ENCODE assay signal across 21 cellular contexts in the genomic region with DNA sequence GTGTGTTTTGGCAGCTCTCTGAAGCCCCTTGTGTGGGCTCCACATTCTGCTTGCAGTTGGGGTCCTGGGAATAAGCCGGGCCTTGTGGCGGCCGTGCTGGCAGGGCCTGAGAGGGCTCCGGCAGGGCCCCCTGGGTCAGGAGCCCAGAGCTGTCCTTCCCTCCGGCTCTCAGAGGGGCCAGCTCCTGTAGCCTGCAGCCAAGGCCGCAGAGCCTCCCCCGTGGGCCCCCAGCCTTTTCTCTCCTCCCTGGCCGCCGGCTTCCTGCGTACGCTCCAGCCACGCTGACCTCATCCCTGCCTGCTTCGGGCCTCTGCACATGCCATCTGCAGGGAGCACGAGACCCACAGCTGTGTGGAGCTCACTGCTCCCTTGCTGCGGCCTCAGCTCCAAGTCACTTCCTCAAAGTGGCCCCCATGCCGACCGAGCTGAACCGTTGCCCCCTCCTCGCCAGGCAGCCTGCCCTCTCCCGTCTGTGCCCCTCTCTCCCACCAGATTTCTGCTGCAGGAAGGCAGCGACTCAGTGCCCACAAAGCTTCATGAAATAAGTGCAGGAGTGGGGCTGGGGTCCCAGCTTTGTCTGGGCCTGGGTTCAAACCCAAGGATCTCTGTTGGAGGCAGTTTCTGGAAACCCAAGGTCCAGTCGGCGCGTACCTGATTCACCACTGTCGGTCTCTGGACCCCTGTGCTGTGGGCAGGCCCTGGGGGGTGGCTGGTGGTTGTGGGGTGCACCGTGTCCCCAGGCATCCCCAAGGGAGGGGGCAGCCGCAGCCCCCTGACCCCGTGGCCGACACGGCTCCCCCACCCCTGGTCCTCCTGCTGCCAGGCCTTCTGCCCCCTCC. TPM values are rescaled to one million over a fixed set of nuclear protein-coding genes. Genes with fewer than 3 reads are reported as not detected.
DNase-seq lines count a peak whose midpoint lies in the region; ATAC-seq, FAIRE-seq and TF ChIP-seq lines count a peak whose summit lies in the region.
"Had no signal": no experiment of that assay in that cellular context is flagged by ENCODE, and none has a peak within 500 bp of the region (broad histone marks: within the 10 kb centered on the region; RNA-seq: fewer than 3 reads in every experiment).

No MANE protein-coding gene starts in this region.

- in situ Hi-C loops in HepG2 (cut with HindIII; ENCODE audit: extremely low pct_ligation_motif_present, low pct_unique_long_range_greater_than_20kb), result no loop called here

- intact Hi-C loops in HepG2 (cut with micrococcal nuclease; ENCODE audit: unreplicated experiment), result no loop called here
- intact Hi-C loops in OCI-LY7 (cut with micrococcal nuclease; ENCODE audit: unreplicated experiment), result no loop called here
- intact Hi-C loops in Calu3 (cut with micrococcal nuclease; ENCODE audit: unreplicated experiment), result no loop called here

- H2AFZ ChIP-seq in SK-N-SH (ENCODE audit: low read depth) (no peak overlapping the region), HepG2 (ENCODE audit: low read length) (no peak overlapping the region), OCI-LY7 (ENCODE audit: low read length) (no peak overlapping the region)

- TF ChIP-seq RAD21 in SK-N-SH (IDR thresholded peaks at IDR 0.05; ENCODE audit: low read length), result no peak
- no peak for TF ChIP-seq RAD21 in HepG2 (CRISPR knock-in tag; IDR thresholded peaks at IDR 0.05)

- TF ChIP-seq POLR2A in HepG2 (IDR thresholded peaks at IDR 0.05; ENCODE audit: insufficient read depth in 1 of 2, low read depth in 2 of 2, low read length in 2 of 2), result no peak

- no peaks in the 10 kb centered on the region for H3K4me1 ChIP-seq in SK-N-SH (ENCODE audit: control insufficient read depth in 1 of 2, insufficient read depth in 2 of 2, low read depth in 1 of 2, low read length in 1 of 2)
- H3K4me1 ChIP-seq in HepG2 (ENCODE audit: insufficient read depth, low read length), result no peaks in the 10 kb centered on the region
- no peaks in the 10 kb centered on the region for H3K4me1 ChIP-seq in OCI-LY7 (ENCODE audit: insufficient read depth, low read length, poor library complexity, severe bottlenecking)
- H3K4me1 ChIP-seq: adrenal gland, right lobe of liver had no signal

- no peak overlapping the region for H3K27ac Mint-ChIP-seq in type B pancreatic cell
- H3K27ac Mint-ChIP-seq in Calu3 (ENCODE audit: unreplicated experiment), result no peak overlapping the region
- H3K27ac Mint-ChIP-seq in activated T-cell treated with anti-CD3 and anti-CD28 coated beads, Interleukin-2, amount 50 U/mL, for 72 hours, result no peak overlapping the region
- H3K27ac Mint-ChIP-seq: IgD-negative memory B cell had no signal

- H3K9ac ChIP-seq in SK-N-SH (no peak overlapping the region), HepG2 (ENCODE audit: insufficient read depth, low read depth, low read length) (no peak overlapping the region)

- BruUV-seq in HepG2 (replicated peaks; lab: Mats Ljungman, UMichigan), result no TSS peak
- BruUV-seq in OCI-LY7 (replicated peaks; lab: Mats Ljungman, UMichigan), result no TSS peak
- no TSS peak for BruUV-seq in Calu3 (replicated peaks; lab: Mats Ljungman, UMichigan)

- H3K4me3 Mint-ChIP-seq in type B pancreatic cell, result no peak overlapping the region
- H3K4me3 Mint-ChIP-seq in Calu3 (ENCODE audit: low read depth, unreplicated experiment), result no peak overlapping the region
- H3K4me3 Mint-ChIP-seq in activated T-cell treated with anti-CD3 and anti-CD28 coated beads, Interleukin-2, amount 50 U/mL, for 72 hours, result no peak overlapping the region
- H3K4me3 Mint-ChIP-seq: IgD-negative memory B cell had no signal

- WGBS in SK-N-SH (ENCODE audit: low lambda C conversion rate), result 43% methylated on average over 4 of the region's 30 CpGs
- WGBS in HepG2 (ENCODE audit: low lambda C conversion rate), result 47% methylated on average over 9 of the region's 30 CpGs

- H4K20me1 ChIP-seq in SK-N-SH (ENCODE audit: insufficient read depth) (no peaks in the 10 kb centered on the region), HepG2 (ENCODE audit: insufficient read depth, low read length) (no peaks in the 10 kb centered on the region), OCI-LY7 (ENCODE audit: insufficient read depth, low read length) (no peaks in the 10 kb centered on the region)

- peaks cover 16% of the 10 kb centered on the region for H3K4me1 Mint-ChIP-seq in type B pancreatic cell (ENCODE audit: unreplicated experiment)
- no peaks in the 10 kb centered on the region for H3K4me1 Mint-ChIP-seq in Calu3 (ENCODE audit: low read depth, unreplicated experiment)
- H3K4me1 Mint-ChIP-seq in activated T-cell treated with anti-CD3 and anti-CD28 coated beads, Interleukin-2, amount 50 U/mL, for 72 hours (ENCODE audit: low read depth), result no peaks in the 10 kb centered on the region
- H3K4me1 Mint-ChIP-seq: IgD-negative memory B cell had no signal

- peaks cover 11% of the 10 kb centered on the region for H3K9me3 Mint-ChIP-seq in type B pancreatic cell
- H3K9me3 Mint-ChIP-seq in Calu3 (ENCODE audit: low read depth, unreplicated experiment), result peaks cover 11% of the 10 kb centered on the region
- H3K9me3 Mint-ChIP-seq in activated T-cell treated with anti-CD3 and anti-CD28 coated beads, Interleukin-2, amount 50 U/mL, for 72 hours, result peaks cover 10% of the 10 kb centered on the region in 2 donors

- H3F3A ChIP-seq in SK-N-SH (replicated peaks; ENCODE audit: insufficient read depth), result no peaks in the 10 kb centered on the region

- POLR2A ChIA-PET in SK-N-SH (lab: Yijun Ruan, JAX) (no interaction called here), HepG2 (lab: Yijun Ruan, JAX) (no interaction called here), OCI-LY7 (lab: Charles Lee) (interaction anchor here (0.6 kb wide), 1 partner anchor 1318 kb away, joined by 3 read pairs; no protein-coding TSS in a partner anchor)

- no peaks in the 10 kb centered on the region for H3K36me3 Mint-ChIP-seq in type B pancreatic cell
- H3K36me3 Mint-ChIP-seq in Calu3 (ENCODE audit: insufficient read depth, unreplicated experiment), result no peaks in the 10 kb centered on the region
- peaks cover 0 to 10% of the 10 kb centered on the region in 2 donors for H3K36me3 Mint-ChIP-seq in activated T-cell treated with anti-CD3 and anti-CD28 coated beads, Interleukin-2, amount 50 U/mL, for 72 hours (ENCODE audit: insufficient read depth in 2 of 2)
- H3K36me3 Mint-ChIP-seq: IgD-negative memory B cell had no signal

- TF ChIP-seq EP300 in SK-N-SH (IDR thresholded peaks at IDR 0.05; ENCODE audit: borderline replicate concordance in 1 of 2, low read depth in 1 of 2, low read length in 1 of 2) (no peak), HepG2 (IDR thresholded peaks at IDR 0.05; ENCODE audit: low read depth in 2 of 2, low read length in 2 of 2) (no peak), HepG2 (CRISPR knock-in tag; IDR thresholded peaks at IDR 0.05; ENCODE audit: borderline replicate concordance) (no peak)

- no peak overlapping the region for H3K4me2 ChIP-seq in SK-N-SH
- H3K4me2 ChIP-seq in HepG2 (ENCODE audit: low read depth, low read length), result no peak overlapping the region
- no peak overlapping the region for H3K4me2 ChIP-seq in OCI-LY7 (ENCODE audit: low read length)

- TF ChIP-seq CTCF in SK-N-SH (IDR thresholded peaks at IDR 0.05), result no peak
- TF ChIP-seq CTCF in coronary artery (IDR thresholded peaks at IDR 0.05), result no peak
- TF ChIP-seq CTCF in HepG2 (CRISPR knock-in tag; IDR thresholded peaks at IDR 0.05), result no peak
- TF ChIP-seq CTCF in type B pancreatic cell (conservative IDR thresholded peaks at IDR 0.05), result no peak
- no peak for TF ChIP-seq CTCF in OCI-LY7 (conservative IDR thresholded peaks at IDR 0.05; ENCODE audit: low read length)
- no peak for TF ChIP-seq CTCF in Calu3 (IDR thresholded peaks at IDR 0.05; ENCODE audit: unreplicated experiment)

- no peak overlapping the region for H3K4me3 ChIP-seq in SK-N-SH (ENCODE audit: low read depth in 2 of 2, low read length in 1 of 2)
- H3K4me3 ChIP-seq in coronary artery, result no peak overlapping the region
- no peak overlapping the region for H3K4me3 ChIP-seq in HepG2 (replicated peaks in 1 of 3; ENCODE audit: insufficient read depth in 1 of 3, low read depth in 2 of 3, low read length in 3 of 3)
- H3K4me3 ChIP-seq in OCI-LY7 (ENCODE audit: low read depth, low read length, poor library complexity, severe bottlenecking), result no peak overlapping the region
- H3K4me3 ChIP-seq: adrenal gland, mucosa of descending colon, right lobe of liver, SK-N-MC had no signal

- no peaks in the 10 kb centered on the region for H3K79me2 ChIP-seq in SK-N-SH (ENCODE audit: insufficient read depth)
- H3K79me2 ChIP-seq in HepG2 (ENCODE audit: insufficient read depth, low read length), result no peaks in the 10 kb centered on the region
- no peaks in the 10 kb centered on the region for H3K79me2 ChIP-seq in OCI-LY7 (ENCODE audit: insufficient read depth, low read depth, low read length)

- FAIRE-seq in HepG2 (lab: Jason Lieb, UNC), result no peak
- FAIRE-seq: GM12891 had no signal

- ATAC-seq in SK-N-SH treated with all-trans-retinoic acid at 6 μM for 48 hours (no peak; the same call in 2 of the 3 replicates), HepG2 (peak; percentile 25; the same call in 2 of the 3 replicates)
- no peak for ATAC-seq in activated T-cell treated with anti-CD3 and anti-CD28 coated beads, Interleukin-2, amount 50 U/mL, for 72 hours (replicated peaks in 1 of 2)
- ATAC-seq: mucosa of descending colon, right lobe of liver had no signal

- H3K36me3 ChIP-seq in SK-N-SH (replicated peaks in 1 of 2; ENCODE audit: control insufficient read depth in 1 of 2, insufficient read depth in 2 of 2, low read length in 1 of 2) (no peaks in the 10 kb centered on the region), HepG2 (replicated peaks in 1 of 2; ENCODE audit: control insufficient read depth in 1 of 2, insufficient read depth in 2 of 2, low read length in 2 of 2) (no peaks in the 10 kb centered on the region), OCI-LY7 (ENCODE audit: insufficient read depth, low read length) (no peaks in the 10 kb centered on the region)
- H3K36me3 ChIP-seq: adrenal gland, right lobe of liver had no signal

- H3K27me3 Mint-ChIP-seq in type B pancreatic cell (peaks cover 30% of the 10 kb centered on the region), Calu3 (ENCODE audit: unreplicated experiment) (peaks cover 66% of the 10 kb centered on the region)
- H3K27me3 Mint-ChIP-seq in activated T-cell treated with anti-CD3 and anti-CD28 coated beads, Interleukin-2, amount 50 U/mL, for 72 hours (ENCODE audit: low read depth), result peaks cover 16% of the 10 kb centered on the region

- H3K27me3 ChIP-seq in SK-N-SH (ENCODE audit: insufficient read depth), result peaks cover 52% of the 10 kb centered on the region
- peaks cover 18 to 72% of the 10 kb centered on the region in 2 experiments; a peak in 4 of 5 replicates for H3K27me3 ChIP-seq in HepG2 (ENCODE audit: control insufficient read depth in 1 of 2, insufficient read depth in 2 of 2, low read length in 2 of 2)
- H3K27me3 ChIP-seq: right lobe of liver had no signal

- H3K9me2 ChIP-seq in SK-N-SH, result no peaks in the 10 kb centered on the region
- H3K9me2 ChIP-seq in OCI-LY7 (ENCODE audit: insufficient read depth, low read length), result no peaks in the 10 kb centered on the region

- peak; percentile 33 for DNase-seq in SK-N-SH
- DNase-seq in coronary artery (ENCODE audit: low spot score), result peak; percentile 69
- DNase-seq in HepG2 (ENCODE audit: low spot score), result no peak
- DNase-seq in type B pancreatic cell (ENCODE audit: extremely low spot score, unreplicated experiment), result peak; percentile 67
- DNase-seq in OCI-LY7 (ENCODE audit: low spot score), result no peak
- no peak for DNase-seq in Calu3
- no peak for DNase-seq in activated T-cell treated with anti-CD3 and anti-CD28 coated beads, Interleukin-2, amount 50 U/mL, for 72 hours
- DNase-seq: effector CD4-positive, alpha-beta T cell; hypothalamus; NCI-H1694 treated with DMSO at 0.1 percent for 48 hours; NCI-H82 had no signal

- CTCF ChIA-PET in SK-N-SH (lab: Yijun Ruan, JAX), result no interaction called here
- CTCF ChIA-PET in HepG2 (lab: Yijun Ruan, JAX; ENCODE audit: low intra/inter-chr PET ratio, low total read pairs), result no interaction called here
- CTCF ChIA-PET in OCI-LY7 (lab: Charles Lee; ENCODE audit: unreplicated experiment), result no interaction called here
- CTCF ChIA-PET in Calu3 (lab: Charles Lee), result no interaction called here

- no peak overlapping the region for H3K27ac ChIP-seq in SK-N-SH (ENCODE audit: low read depth in 2 of 2, low read length in 1 of 2)
- no peak overlapping the region for H3K27ac ChIP-seq in coronary artery
- H3K27ac ChIP-seq in HepG2 (ENCODE audit: extremely low read length, insufficient read depth, low read length), result no peak overlapping the region
- no peak overlapping the region for H3K27ac ChIP-seq in OCI-LY7 (ENCODE audit: low read depth, low read length, poor library complexity, severe bottlenecking)
- H3K27ac ChIP-seq: 22Rv1, adrenal gland, right lobe of liver, SK-N-MC, VCaP had no signal

- no peaks in the 10 kb centered on the region for H3K9me3 ChIP-seq in SK-N-SH
- H3K9me3 ChIP-seq in HepG2 (ENCODE audit: low read length), result no peaks in the 10 kb centered on the region
- H3K9me3 ChIP-seq in OCI-LY7 (ENCODE audit: low read length), result no peaks in the 10 kb centered on the region
- H3K9me3 ChIP-seq: adrenal gland, mucosa of descending colon, right lobe of liver had no signal

RNA-seq across cellular contexts. Expression of gene NKX1-1, which starts 57.1 kb away (rescaled TPM):
- polyA plus RNA-seq in SK-N-SH (2012; rRNA removed), result not detected in 2 replicates
- not detected in 2 replicates for polyA plus RNA-seq in SK-N-SH (2012; cell fraction: cytosol; rRNA removed)
- polyA plus RNA-seq in SK-N-SH (2012; cell fraction: nucleus; rRNA removed), result not detected in 2 replicates
- not detected in 2 replicates for total RNA-seq in HepG2 (2016; rRNA removed; fragmentation: Illumina TruSeq; extraction: Trizol)
- total RNA-seq in HepG2 (2016; cell fraction: cytosol; rRNA removed; fragmentation: Illumina TruSeq; extraction: Trizol; ENCODE audit: low read depth), result not detected in 2 replicates
- not detected in 2 replicates for total RNA-seq in HepG2 (2016; cell fraction: insoluble cytoplasmic fraction; rRNA removed; fragmentation: Illumina TruSeq; extraction: Trizol)
- total RNA-seq in HepG2 (2016; cell fraction: membrane; rRNA removed; fragmentation: Illumina TruSeq; extraction: Trizol), result not detected in 2 replicates
- not detected in 2 replicates for total RNA-seq in HepG2 (2016; cell fraction: nucleus; rRNA removed; fragmentation: Illumina TruSeq; extraction: Trizol)
- polyA plus RNA-seq in HepG2 (2011; rRNA removed), result not detected in 2 replicates
- not detected in 2 replicates for polyA plus RNA-seq in HepG2 (2011; cell fraction: cytosol; rRNA removed)
- not detected in 2 replicates for polyA plus RNA-seq in HepG2 (2011; cell fraction: nucleus; rRNA removed)
- polyA plus RNA-seq in HepG2 (2012), result not detected in 2 replicates
- not detected in 2 replicates for polyA plus RNA-seq in HepG2 (2016; cell fraction: cytosol; fragmentation: Illumina TruSeq; extraction: Trizol; ENCODE audit: low read depth)
- not detected in 2 replicates for polyA plus RNA-seq in HepG2 (2016; cell fraction: insoluble cytoplasmic fraction; fragmentation: Illumina TruSeq; extraction: Trizol; ENCODE audit: low read depth)
- polyA plus RNA-seq in HepG2 (2016; cell fraction: membrane; fragmentation: Illumina TruSeq; extraction: Trizol; ENCODE audit: low read depth), result not detected in 2 replicates
- not detected in 2 replicates for polyA plus RNA-seq in HepG2 (2016; cell fraction: nucleus; fragmentation: Illumina TruSeq; extraction: Trizol; ENCODE audit: insufficient read depth, low read depth)
- not detected in 2 replicates for polyA minus RNA-seq in HepG2 (2011; rRNA and poly(A)+ RNA removed; ENCODE audit: low replicate concordance)
- not detected in 2 replicates for polyA minus RNA-seq in HepG2 (2011; cell fraction: cytosol; rRNA and poly(A)+ RNA removed)
- polyA minus RNA-seq in HepG2 (2011; cell fraction: nucleus; rRNA and poly(A)+ RNA removed), result not detected in 2 replicates
- total RNA-seq in type B pancreatic cell (ENCODE audit: low replicate concordance), result not detected in 2 replicates
- total RNA-seq in OCI-LY7 (2014; rRNA removed; shearing (Covaris generic)), result not detected in 2 replicates
- total RNA-seq in OCI-LY7 (2022), result not detected in 2 replicates
- not detected in 2 replicates for total RNA-seq in Calu3 (2022)
- total RNA-seq in activated T-cell treated with anti-CD3 and anti-CD28 coated beads, Interleukin-2, amount 50 U/mL, for 72 hours, result not detected
- total RNA-seq: adrenal gland, mucosa of descending colon, right lobe of liver had no signal
- polyA plus RNA-seq: adrenal gland, IgD-negative memory B cell, thymus had no signal

Comparison
In these comparisons a context has a peak if more than half of its experiments do, and no peak if none do; other contexts are left out.
1. DNase-seq: peak in SK-N-SH (single experiment), coronary artery (single experiment) and type B pancreatic cell (single experiment); none in HepG2 (single experiment), OCI-LY7 (single experiment), Calu3 (single experiment) and activated T-cell treated with anti-CD3 and anti-CD28 coated beads, Interleukin-2, amount 50 U/mL, for 72 hours (0 of 2).